Comparison of ENCODE assay signal across 37 cellular contexts in genomic region chr2:222213084-222213483, GRCh38.
"Had no signal": no experiment of that assay in that cellular context is flagged by ENCODE, and none has a peak within 500 bp of the region (broad histone marks: within the 10 kb centered on the region; RNA-seq: fewer than 3 reads in every experiment).

No MANE protein-coding gene starts in this region.

- H3K4me1 Mint-ChIP-seq: activated B cell treated with CpG ODN at 0.5 μM for 24 hours; activated CD4-positive, alpha-beta T cell treated with anti-CD3 and anti-CD28 coated beads, Interleukin-2, amount 10 ng/mL, durations not matched to agents 24 days and 14 days; activated naive CD8-positive, alpha-beta T cell treated with anti-CD3 and anti-CD28 coated beads for 36 hours; activated T-helper 17 cell treated with anti-CD3 and anti-CD28 coated beads, Interleukin-2, amount 50 U/mL, for 72 hours; central memory CD8-positive, alpha-beta T cell had no signal

- H3K4me3 ChIP-seq: adrenal gland, body of pancreas, breast epithelium had no signal

- H3K27ac Mint-ChIP-seq: activated B cell treated with CpG ODN at 0.5 μM for 24 hours; activated CD4-positive, alpha-beta memory T cell treated with anti-CD3 and anti-CD28 coated beads for 36 hours; activated CD4-positive, alpha-beta T cell treated with anti-CD3 and anti-CD28 coated beads, Interleukin-2, amount 10 ng/mL, durations not matched to agents 24 days and 14 days; activated CD8-positive, alpha-beta T cell treated with anti-CD3 and anti-CD28 coated beads for 36 hours; activated naive CD4-positive, alpha-beta T cell treated with anti-CD3 and anti-CD28 coated beads for 36 hours; activated naive CD4-positive, alpha-beta T cell treated with anti-CD3 and anti-CD28 coated beads, Interleukin-2, amount 50 U/mL, for 72 hours; activated naive CD8-positive, alpha-beta T cell treated with anti-CD3 and anti-CD28 coated beads for 36 hours; activated T-cell treated with anti-CD3 and anti-CD28 coated beads, Interleukin-2, amount 50 U/mL, for 72 hours; activated T-helper 1 cell treated with anti-CD3 and anti-CD28 coated beads, Interleukin-12 subunit alpha, Interleukin-12 subunit beta, Interleukin-2, Interleukin-4 antibody, amounts not matched to agents 30 ng/mL and 10 ng/mL and 1 ng/mL, durations not matched to agents 14 hours and 24 hours and 36 hours; activated T-helper 17 cell treated with anti-CD3 and anti-CD28 coated beads, Interleukin-2, amount 50 U/mL, for 72 hours; T-helper 1 cell treated with Interleukin-12 subunit alpha and Interleukin-12 subunit beta and Interleukin-4 antibody, amounts not matched to agents 30 μg/mL and 1 μg/mL, for 36 hours; T-helper 2 cell treated with Interferon-gamma antibody and Interleukin-4, amounts not matched to agents 5 μg/mL and 100 μg/mL, for 36 hours had no signal

- H3K36me3 ChIP-seq: adrenal gland, brain microvascular endothelial cell, breast epithelium had no signal

- DNase-seq: activated B cell treated with CpG ODN at 0.5 μM for 24 hours; activated CD4-positive, alpha-beta memory T cell treated with anti-CD3 and anti-CD28 coated beads for 36 hours; activated CD4-positive, alpha-beta T cell treated with anti-CD3 and anti-CD28 coated beads for 4 hours; activated CD4-positive, alpha-beta T cell treated with anti-CD3 and anti-CD28 coated beads, Interleukin-2, amount 10 ng/mL, durations not matched to agents 24 days and 14 days; activated CD4-positive, alpha-beta T cell treated with anti-CD3 and anti-CD28 coated beads, Interleukin-2, amount 50 U/mL, for 1 hour; activated CD4-positive, alpha-beta T cell treated with anti-CD3 and anti-CD28 coated beads, Interleukin-2, amount 50 U/mL, for 4 hours; activated CD4-positive, CD25-positive, alpha-beta regulatory T cell treated with anti-CD3 and anti-CD28 coated beads, Interleukin-2, amount 50 U/mL, for 72 hours; activated CD8-positive, alpha-beta memory T cell treated with anti-CD3 and anti-CD28 coated beads, Interleukin-2, amount 50 U/mL, for 4 hours; activated CD8-positive, alpha-beta T cell treated with anti-CD3 and anti-CD28 coated beads for 36 hours; activated effector memory CD4-positive, alpha-beta T cell treated with anti-CD3 and anti-CD28 coated beads, Interleukin-2, amount 50 U/mL, for 16 hours; activated gamma-delta T cell treated with Interleukin-2 at 50 U/mL for 16 hours; activated naive CD4-positive, alpha-beta T cell; activated naive CD4-positive, alpha-beta T cell treated with anti-CD3 and anti-CD28 coated beads for 36 hours; activated naive CD4-positive, alpha-beta T cell treated with anti-CD3 and anti-CD28 coated beads, Interleukin-2, amount 50 U/mL, for 16 hours; activated naive CD8-positive, alpha-beta T cell treated with anti-CD3 and anti-CD28 coated beads for 36 hours; activated T-cell treated with anti-CD3 and anti-CD28 coated beads for 4 hours; activated T-cell treated with anti-CD3 and anti-CD28 coated beads, Interleukin-2, amount 50 U/mL, for 1 hour; activated T-cell treated with anti-CD3 and anti-CD28 coated beads, Interleukin-2, amount 50 U/mL, for 4 hours; activated T-cell treated with anti-CD3 and anti-CD28 coated beads, Interleukin-2, amount 50 U/mL, for 72 hours; adrenal gland; amniotic stem cell; aorta; body of pancreas; brain microvascular endothelial cell; caudate nucleus; cerebellar nuclear complex; T-helper 1 cell; T-helper 2 cell; T-helper 9 cell had no signal

- H3K9me3 Mint-ChIP-seq: activated B cell treated with CpG ODN at 0.5 μM for 24 hours; activated CD4-positive, alpha-beta memory T cell treated with anti-CD3 and anti-CD28 coated beads for 36 hours; activated CD4-positive, alpha-beta T cell treated with anti-CD3 and anti-CD28 coated beads, Interleukin-2, amount 10 ng/mL, durations not matched to agents 24 days and 14 days; activated CD8-positive, alpha-beta T cell treated with anti-CD3 and anti-CD28 coated beads for 36 hours; activated naive CD4-positive, alpha-beta T cell treated with anti-CD3 and anti-CD28 coated beads for 36 hours; activated naive CD8-positive, alpha-beta T cell treated with anti-CD3 and anti-CD28 coated beads for 36 hours; activated T-cell treated with anti-CD3 and anti-CD28 coated beads, Interleukin-2, amount 50 U/mL, for 4 hours; activated T-cell treated with anti-CD3 and anti-CD28 coated beads, Interleukin-2, amount 50 U/mL, for 72 hours; activated T-helper 1 cell treated with anti-CD3 and anti-CD28 coated beads, Interleukin-12 subunit alpha, Interleukin-12 subunit beta, Interleukin-2, Interleukin-4 antibody, amounts not matched to agents 30 ng/mL and 10 ng/mL and 1 ng/mL, durations not matched to agents 14 hours and 24 hours and 36 hours; activated T-helper 17 cell treated with anti-CD3 and anti-CD28 coated beads, Interleukin-2, amount 50 U/mL, for 72 hours; T-helper 1 cell treated with Interleukin-12 subunit alpha and Interleukin-12 subunit beta and Interleukin-4 antibody, amounts not matched to agents 30 μg/mL and 1 μg/mL, for 36 hours; T-helper 2 cell treated with Interferon-gamma antibody and Interleukin-4, amounts not matched to agents 5 μg/mL and 100 μg/mL, for 36 hours had no signal

- H3K9me3 ChIP-seq: adrenal gland, body of pancreas, breast epithelium had no signal

- H3K4me1 ChIP-seq: adrenal gland, body of pancreas, breast epithelium had no signal

- H3K4me3 Mint-ChIP-seq: activated B cell treated with CpG ODN at 0.5 μM for 24 hours; activated CD4-positive, alpha-beta memory T cell treated with anti-CD3 and anti-CD28 coated beads for 36 hours; activated CD4-positive, alpha-beta T cell treated with anti-CD3 and anti-CD28 coated beads, Interleukin-2, amount 10 ng/mL, durations not matched to agents 24 days and 14 days; activated CD8-positive, alpha-beta T cell treated with anti-CD3 and anti-CD28 coated beads for 36 hours; activated naive CD4-positive, alpha-beta T cell treated with anti-CD3 and anti-CD28 coated beads for 36 hours; activated naive CD8-positive, alpha-beta T cell treated with anti-CD3 and anti-CD28 coated beads for 36 hours; activated T-cell treated with anti-CD3 and anti-CD28 coated beads, Interleukin-2, amount 50 U/mL, for 4 hours; activated T-cell treated with anti-CD3 and anti-CD28 coated beads, Interleukin-2, amount 50 U/mL, for 72 hours; activated T-helper 1 cell treated with anti-CD3 and anti-CD28 coated beads, Interleukin-12 subunit alpha, Interleukin-12 subunit beta, Interleukin-2, Interleukin-4 antibody, amounts not matched to agents 30 ng/mL and 10 ng/mL and 1 ng/mL, durations not matched to agents 14 hours and 24 hours and 36 hours; activated T-helper 17 cell treated with anti-CD3 and anti-CD28 coated beads, Interleukin-2, amount 50 U/mL, for 72 hours; central memory CD8-positive, alpha-beta T cell; T-helper 1 cell treated with Interleukin-12 subunit alpha and Interleukin-12 subunit beta and Interleukin-4 antibody, amounts not matched to agents 30 μg/mL and 1 μg/mL, for 36 hours; T-helper 2 cell treated with Interferon-gamma antibody and Interleukin-4, amounts not matched to agents 5 μg/mL and 100 μg/mL, for 36 hours had no signal

- ATAC-seq: activated CD8-positive, alpha-beta T cell treated with anti-CD3 and anti-CD28 coated beads for 36 hours; activated naive CD4-positive, alpha-beta T cell treated with anti-CD3 and anti-CD28 coated beads, Interleukin-2, amount 50 U/mL, for 72 hours; activated T-cell treated with anti-CD3 and anti-CD28 coated beads, Interleukin-2, amount 50 U/mL, for 4 hours; activated T-cell treated with anti-CD3 and anti-CD28 coated beads, Interleukin-2, amount 50 U/mL, for 72 hours; activated T-helper 17 cell treated with anti-CD3 and anti-CD28 coated beads, Interleukin-2, amount 50 U/mL, for 72 hours; body of pancreas had no signal

- H3K27me3 Mint-ChIP-seq: activated CD4-positive, alpha-beta T cell treated with anti-CD3 and anti-CD28 coated beads, Interleukin-2, amount 10 ng/mL, durations not matched to agents 24 days and 14 days had no signal

- H3K27me3 ChIP-seq: adrenal gland, body of pancreas, brain microvascular endothelial cell had no signal

- H3K27ac ChIP-seq: adrenal gland, body of pancreas, brain microvascular endothelial cell, breast epithelium, VCaP had no signal

- H3K36me3 Mint-ChIP-seq: activated CD4-positive, alpha-beta memory T cell treated with anti-CD3 and anti-CD28 coated beads for 36 hours; activated naive CD4-positive, alpha-beta T cell treated with anti-CD3 and anti-CD28 coated beads, Interleukin-2, amount 50 U/mL, for 72 hours; activated naive CD8-positive, alpha-beta T cell treated with anti-CD3 and anti-CD28 coated beads for 36 hours had no signal
